ENCODE assay signal across 8 cellular contexts in genomic region chr2:10043906-10044601, GRCh38. TPM values are rescaled to one million over a fixed set of nuclear protein-coding genes. Genes with fewer than 3 reads are reported as not detected.
DNase-seq lines count a peak whose midpoint lies in the region; ATAC-seq and TF ChIP-seq lines count a peak whose summit lies in the region.

No MANE protein-coding gene starts in this region.

- no peaks in the 10 kb centered on the region for H4K20me1 ChIP-seq in HCT116 (ENCODE audit: insufficient read depth)

- peaks cover 15% of the 10 kb centered on the region for H3K4me1 Mint-ChIP-seq in T-helper 2 cell treated with Interferon-gamma antibody and Interleukin-4, amounts not matched to agents 5 μg/mL and 100 μg/mL, for 36 hours (ENCODE audit: low read depth)
- H3K4me1 Mint-ChIP-seq in progenitor cell of endocrine pancreas (ENCODE audit: low read depth), result peaks cover 4% of the 10 kb centered on the region

- intact Hi-C loops in HCT116 (cut with micrococcal nuclease), result loop anchor here (10.0 kb wide), 1 partner anchor 489 kb away; the partner anchor contains the start of gene ADAM17
- intact Hi-C loops in left cardiac atrium (cut with DNase I), result loop anchor here in 1 of 2 donors (2.0 kb wide), 1 partner anchor 59 kb away; no protein-coding TSS in a partner anchor
- intact Hi-C loops in transverse colon (cut with DNase I; ENCODE audit: low total_unique reads), result loop anchor here (1.0 kb wide), 1 partner anchor 35 kb away; no protein-coding TSS in a partner anchor

- no peak overlapping the region for H2AFZ ChIP-seq in HCT116 (ENCODE audit: low read depth, low read length, poor library complexity, severe bottlenecking)

- H3K27ac ChIP-seq in HCT116 (ENCODE audit: low read depth, low read length) (peak overlapping the region; percentile 82), transverse colon (peak overlapping the region; percentile 96 to 99 (median 97))

- peak; percentile 92 for DNase-seq in Daoy (ENCODE audit: low read depth)
- DNase-seq in HCT116 (ENCODE audit: low read depth, low spot score), result peak; percentile 75
- peak; percentile 90 for DNase-seq in MV-4-11 (lab: John Stamatoyannopoulos, UW)
- DNase-seq in T-helper 2 cell treated with Interferon-gamma antibody and Interleukin-4, amounts not matched to agents 5 μg/mL and 100 μg/mL, for 36 hours (ENCODE audit: low spot score), result peak; percentile 91
- peak in 52 of 56 donors; percentile 17 to 91 (median 76) for DNase-seq in amygdala (lab: John Stamatoyannopoulos, UW)
- peak; percentile 99 for DNase-seq in left cardiac atrium
- peak; percentile 67 for DNase-seq in progenitor cell of endocrine pancreas (ENCODE audit: low spot score, unreplicated experiment)
- DNase-seq in transverse colon, result peak; percentile 99

- H3K9me3 ChIP-seq in HCT116 (ENCODE audit: control insufficient read depth in 1 of 2, insufficient read depth in 1 of 2, low read depth in 1 of 2, low read length in 2 of 2) (peaks cover 4 to 8% of the 10 kb centered on the region in 2 experiments; a peak in 1 of 4 replicates), transverse colon (no peaks in the 10 kb centered on the region)

- no peaks in the 10 kb centered on the region for H3K79me2 ChIP-seq in HCT116 (ENCODE audit: insufficient read depth, low read length)

- CTCF ChIA-PET in HCT116 (lab: Charles Lee), result interaction anchor here (0.6 to 1.7 kb wide), 5 partner anchors 8 to 274 kb away, joined by 3 to 5 read pairs (median 4); no protein-coding TSS in a partner anchor

- no peak for TF ChIP-seq CTCF in HCT116 (IDR thresholded peaks at IDR 0.05 in 2 of 3, conservative IDR thresholded peaks at IDR 0.05 in 1 of 3; ENCODE audit: borderline replicate concordance in 1 of 3, insufficient read depth in 1 of 3, low read depth in 2 of 3, low read length in 2 of 3)
- TF ChIP-seq CTCF in progenitor cell of endocrine pancreas (IDR thresholded peaks at IDR 0.05; ENCODE audit: unreplicated experiment), result no peak
- no peak for TF ChIP-seq CTCF in transverse colon (IDR thresholded peaks at IDR 0.05)

- POLR2A ChIA-PET in HCT116 (lab: Charles Lee), result interaction anchor here (1.0 kb wide), 1 partner anchor 15 kb away, joined by 3 read pairs; no protein-coding TSS in a partner anchor

- in situ Hi-C loops in transverse colon (cut with MboI; ENCODE audit: low pct_ligation_motif_present in 1 of 4, low pct_unique_long_range_greater_than_20kb in 1 of 4, low sequenced_read_pairs in 3 of 4), result loop anchor here in 2 of 4 donors (10.0 kb wide), 1 partner anchor 239 kb away; no protein-coding TSS in a partner anchor

- peak; percentile 92 for TF ChIP-seq EP300 in transverse colon (IDR thresholded peaks at IDR 0.05; ENCODE audit: low read depth)

- H3K9me2 ChIP-seq in HCT116 (ENCODE audit: insufficient read depth), result no peaks in the 10 kb centered on the region

- RAD21 ChIA-PET in HCT116 (lab: Charles Lee; ENCODE audit: low non-redundant PET in 1 of 2, low total read pairs in 2 of 2, uncharacterized antibody in 2 of 2, unreplicated experiment in 2 of 2), result no interaction called here

- H3K4me1 ChIP-seq in HCT116 (ENCODE audit: control insufficient read depth in 1 of 2, insufficient read depth in 2 of 2, low read length in 2 of 2) (peaks cover 3 to 15% of the 10 kb centered on the region in 2 experiments; a peak in 1 of 4 replicates), transverse colon (peaks cover 21 to 60% (median 39%) of the 10 kb centered on the region in 4 donors)

- H3K27me3 ChIP-seq in HCT116 (ENCODE audit: insufficient read depth, low read length) (no peaks in the 10 kb centered on the region), transverse colon (no peaks in the 10 kb centered on the region)

- H3K4me3 ChIP-seq in HCT116 (replicated peaks in 1 of 2; ENCODE audit: low read depth in 1 of 2, low read length in 2 of 2) (peak overlapping the region; percentile 6 to 30; a peak in 1 of 4 replicates), transverse colon (peak overlapping the region; percentile 56 to 67 (median 58))

- H3K36me3 ChIP-seq in HCT116 (ENCODE audit: control insufficient read depth in 1 of 2, insufficient read depth in 2 of 2, low read length in 2 of 2) (peaks cover 0 to 4% of the 10 kb centered on the region in 2 experiments; a peak in 1 of 4 replicates), transverse colon (no peaks in the 10 kb centered on the region)

- H3K36me3 Mint-ChIP-seq in T-helper 2 cell treated with Interferon-gamma antibody and Interleukin-4, amounts not matched to agents 5 μg/mL and 100 μg/mL, for 36 hours (ENCODE audit: low read depth), result peaks cover 9% of the 10 kb centered on the region
- peaks cover 7% of the 10 kb centered on the region for H3K36me3 Mint-ChIP-seq in progenitor cell of endocrine pancreas (ENCODE audit: insufficient read depth)

- no peak overlapping the region for H3K9ac ChIP-seq in HCT116 (ENCODE audit: low read length)

- no peaks in the 10 kb centered on the region for H3K9me3 Mint-ChIP-seq in T-helper 2 cell treated with Interferon-gamma antibody and Interleukin-4, amounts not matched to agents 5 μg/mL and 100 μg/mL, for 36 hours
- H3K9me3 Mint-ChIP-seq in progenitor cell of endocrine pancreas (ENCODE audit: low read depth), result peaks cover 5% of the 10 kb centered on the region

- peak overlapping the region; percentile 56 for H3K4me2 ChIP-seq in HCT116 (ENCODE audit: low read length)

- peak overlapping the region; percentile 77 for H3K4me3 Mint-ChIP-seq in T-helper 2 cell treated with Interferon-gamma antibody and Interleukin-4, amounts not matched to agents 5 μg/mL and 100 μg/mL, for 36 hours
- peak overlapping the region; percentile 41 for H3K4me3 Mint-ChIP-seq in progenitor cell of endocrine pancreas (ENCODE audit: low read depth)

- ATAC-seq in HCT116, result peak; percentile 75
- peak; percentile 78 to 83 for ATAC-seq in left cardiac atrium

- no TSS peak for BruUV-seq in HCT116 (replicated peaks; lab: Mats Ljungman, UMichigan)

- TF ChIP-seq POLR2A in HCT116 (IDR thresholded peaks at IDR 0.05; ENCODE audit: borderline replicate concordance, extremely low read depth, insufficient read depth, insufficient read length) (no peak), transverse colon (IDR thresholded peaks at IDR 0.05) (peak; percentile 22)

- no peak for TF ChIP-seq RAD21 in HCT116 (IDR thresholded peaks at IDR 0.05; ENCODE audit: low read depth)

- 30 to 68% methylated on average over 5 to 68 of the region's 90 CpGs for WGBS in transverse colon (ENCODE audit: low coverage in 1 of 2), 2 donors

- peaks cover 24% of the 10 kb centered on the region for H3K27me3 Mint-ChIP-seq in T-helper 2 cell treated with Interferon-gamma antibody and Interleukin-4, amounts not matched to agents 5 μg/mL and 100 μg/mL, for 36 hours (ENCODE audit: low read depth)
- peaks cover 50% of the 10 kb centered on the region for H3K27me3 Mint-ChIP-seq in progenitor cell of endocrine pancreas

- peak overlapping the region; percentile 90 for H3K27ac Mint-ChIP-seq in T-helper 2 cell treated with Interferon-gamma antibody and Interleukin-4, amounts not matched to agents 5 μg/mL and 100 μg/mL, for 36 hours
- no peak overlapping the region for H3K27ac Mint-ChIP-seq in progenitor cell of endocrine pancreas

TF ChIP-seq in HCT116, 20 proteins besides CTCF, POLR2A, EP300 and RAD21 (continues in another document):
- TF ChIP-seq ZFX (IDR thresholded peaks at IDR 0.05) (peak; percentile 24; the same call in 1 of the 2 replicates), CBX3 (IDR thresholded peaks at IDR 0.05; ENCODE audit: low read depth) (peak; percentile 84), MAX (IDR thresholded peaks at IDR 0.05) (peak; percentile 99), ATF3 (IDR thresholded peaks at IDR 0.05) (no peak), YY1 (IDR thresholded peaks at IDR 0.05; ENCODE audit: extremely low read depth, insufficient replicate concordance, low read depth, low read length) (no peak), ELF1 (IDR thresholded peaks at IDR 0.05; ENCODE audit: borderline replicate concordance, low read depth) (no peak), SIN3A (IDR thresholded peaks at IDR 0.05; ENCODE audit: low read depth) (no peak), JUND (IDR thresholded peaks at IDR 0.05) (no peak; the same call in 1 of the 2 replicates), SRF (IDR thresholded peaks at IDR 0.05; ENCODE audit: low read depth) (no peak), ZBTB33 (IDR thresholded peaks at IDR 0.05; ENCODE audit: extremely low read depth, insufficient replicate concordance, low read length) (no peak), EZH2phosphoT487 (IDR thresholded peaks at IDR 0.05; ENCODE audit: borderline replicate concordance) (no peak), FOSL1 (IDR thresholded peaks at IDR 0.05; ENCODE audit: low read depth) (no peak)

RNA-seq across cellular contexts. Expression of gene KLF11, which starts 0.7 kb away (rescaled TPM):
- total RNA-seq in Daoy (2014; rRNA removed; shearing (Covaris generic)), result 3.9 and 4.9 TPM in 2 replicates
- total RNA-seq in HCT116 (2021; ENCODE audit: unreplicated experiment) (9.0 TPM), left cardiac atrium (10 to 100 TPM; 21.7 to 32.0 TPM), progenitor cell of endocrine pancreas (3.5 and 4.6 TPM in 2 replicates), transverse colon (10 to 100 TPM in 2 of 4 donors, 1 to 10 TPM in 2; 6.6 to 17.0 (median 10.5) TPM)
- polyA plus RNA-seq in HCT116 (2012), result 7.2 and 10.5 TPM in 2 replicates

RNA-seq across cellular contexts. Expression of gene CYS1, which starts 36.2 kb away (rescaled TPM):
- 2.1 and 5.1 TPM in 2 replicates for total RNA-seq in Daoy (2014; rRNA removed; shearing (Covaris generic))
- total RNA-seq in HCT116 (2021; ENCODE audit: unreplicated experiment) (3.7 TPM), left cardiac atrium (1 to 10 TPM; 3.5 to 4.1 TPM), progenitor cell of endocrine pancreas (2.3 and 2.5 TPM in 2 replicates), transverse colon (1 to 10 TPM; 1.1 to 7.4 (median 2.0) TPM)
- polyA plus RNA-seq in HCT116 (2012), result 3.0 and 3.3 TPM in 2 replicates

Comparison
In these comparisons a context has a peak if more than half of its experiments do, and no peak if none do; other contexts are left out.
1. Peak in every context shown above with its lines: DNase-seq, ATAC-seq, H3K4me3 ChIP-seq and H3K27ac ChIP-seq.